Comparison of ENCODE assay signal across 29 cellular contexts in genomic region chr4:101853691-101854090, GRCh38.
A peak's percentile ranks its signal among the peaks of the same experiment; 100 is the strongest.
DNase-seq lines count a peak whose midpoint lies in the region; ATAC-seq, FAIRE-seq and TF ChIP-seq lines count a peak whose summit lies in the region.
"Had no signal": no experiment of that assay in that cellular context is flagged by ENCODE, and none has a peak within 500 bp of the region (broad histone marks: within the 10 kb centered on the region; RNA-seq: fewer than 3 reads in every experiment).

No MANE protein-coding gene starts in this region.

- no peak overlapping the region for H3K4me3 Mint-ChIP-seq in CD4-positive, alpha-beta memory T cell
- no peak overlapping the region for H3K4me3 Mint-ChIP-seq in neural progenitor cell
- H3K4me3 Mint-ChIP-seq: activated CD8-positive, alpha-beta T cell treated with anti-CD3 and anti-CD28 coated beads for 36 hours; activated naive CD8-positive, alpha-beta T cell treated with anti-CD3 and anti-CD28 coated beads, Interleukin-2, amount 10 ng/mL, durations not matched to agents 7 days and 5 days; brain; HFFc6 had no signal

- H4K20me1 ChIP-seq in neural progenitor cell (ENCODE audit: low read depth) = no peaks in the 10 kb centered on the region

- H3K9me3 Mint-ChIP-seq in CD4-positive, alpha-beta memory T cell = peaks cover 0 to 2% (median 0%) of the 10 kb centered on the region in 8 donors
- H3K9me3 Mint-ChIP-seq in neural progenitor cell = no peaks in the 10 kb centered on the region
- H3K9me3 Mint-ChIP-seq: activated CD8-positive, alpha-beta T cell treated with anti-CD3 and anti-CD28 coated beads for 36 hours; activated naive CD8-positive, alpha-beta T cell treated with anti-CD3 and anti-CD28 coated beads, Interleukin-2, amount 10 ng/mL, durations not matched to agents 7 days and 5 days; brain had no signal

- H3K4me1 ChIP-seq in SJCRH30 (peaks cover 20% of the 10 kb centered on the region), lower lobe of right lung (no peaks in the 10 kb centered on the region), neural progenitor cell (peaks cover 7% of the 10 kb centered on the region)
- H3K4me1 ChIP-seq in CD4-positive, alpha-beta memory T cell (ENCODE audit: insufficient read depth, low read length) = no peaks in the 10 kb centered on the region
- H3K4me1 ChIP-seq: BE2C, SJSA1, testis had no signal

- H3K27ac ChIP-seq in SJCRH30 = peak overlapping the region; percentile 35
- H3K27ac ChIP-seq in CD4-positive, alpha-beta memory T cell (ENCODE audit: low read depth, low read length) = no peak overlapping the region
- no peak overlapping the region for H3K27ac ChIP-seq in lower lobe of right lung
- no peak overlapping the region for H3K27ac ChIP-seq in neural progenitor cell
- H3K27ac ChIP-seq in substantia nigra (ENCODE audit: low read depth, low read length, poor library complexity, severe bottlenecking) = no peak overlapping the region
- H3K27ac ChIP-seq: SJSA1, testis had no signal

- no peaks in the 10 kb centered on the region for H3K27me3 ChIP-seq in SJCRH30
- H3K27me3 ChIP-seq in CD4-positive, alpha-beta memory T cell (ENCODE audit: insufficient read depth, low read length) = no peaks in the 10 kb centered on the region
- H3K27me3 ChIP-seq in lower lobe of right lung (ENCODE audit: low read depth) = no peaks in the 10 kb centered on the region
- no peaks in the 10 kb centered on the region for H3K27me3 ChIP-seq in neural progenitor cell
- H3K27me3 ChIP-seq: BE2C, SJSA1, testis had no signal

- H2AFZ ChIP-seq in neural progenitor cell (replicated peaks) = no peak overlapping the region

- FAIRE-seq in GM12891 (lab: Jason Lieb, UNC) = peak; percentile 31
- FAIRE-seq: RCC 7860, TTC549 had no signal

- H3K36me3 ChIP-seq in SJCRH30 (no peaks in the 10 kb centered on the region), lower lobe of right lung (no peaks in the 10 kb centered on the region), neural progenitor cell (no peaks in the 10 kb centered on the region)
- H3K36me3 ChIP-seq in CD4-positive, alpha-beta memory T cell (ENCODE audit: insufficient read depth, low read length) = no peaks in the 10 kb centered on the region
- H3K36me3 ChIP-seq: BE2C, SJSA1 had no signal

- POLR2A ChIA-PET in CD4-positive, alpha-beta memory T cell (lab: Charles Lee; ENCODE audit: partially characterized antibody) = no interaction called here

- H3K27me3 Mint-ChIP-seq in CD4-positive, alpha-beta memory T cell = peaks cover 5 to 6% of the 10 kb centered on the region in 2 donors
- no peaks in the 10 kb centered on the region for H3K27me3 Mint-ChIP-seq in neural progenitor cell (ENCODE audit: insufficient read depth, low read depth)
- H3K27me3 Mint-ChIP-seq: brain had no signal

- H3K9ac ChIP-seq in neural progenitor cell = no peak overlapping the region

- no peak for ATAC-seq in lower lobe of right lung
- ATAC-seq: activated CD8-positive, alpha-beta T cell treated with anti-CD3 and anti-CD28 coated beads for 36 hours; left colon had no signal

- TF ChIP-seq POLR2A in GM12891 (IDR thresholded peaks at IDR 0.05; ENCODE audit: low read depth, low read length) = no peak

- no peaks in the 10 kb centered on the region for H3F3A ChIP-seq in neural progenitor cell (ENCODE audit: low read depth)

- H3K9me3 ChIP-seq in SJCRH30 (replicated peaks) (no peaks in the 10 kb centered on the region; the same call in 1 of the 2 replicates), lower lobe of right lung (no peaks in the 10 kb centered on the region), neural progenitor cell (ENCODE audit: low read depth) (no peaks in the 10 kb centered on the region)
- H3K9me3 ChIP-seq in CD4-positive, alpha-beta memory T cell (ENCODE audit: control insufficient read depth in 1 of 2, low read length in 2 of 2) = no peaks in the 10 kb centered on the region
- H3K9me3 ChIP-seq: BE2C, SJSA1, testis had no signal

- H3K79me2 ChIP-seq in neural progenitor cell (ENCODE audit: low read depth) = no peaks in the 10 kb centered on the region

- CTCF ChIA-PET in CD4-positive, alpha-beta memory T cell (lab: Charles Lee; ENCODE audit: partially characterized antibody) = no interaction called here

- DNase-seq in GM12891 (ENCODE audit: insufficient read length, low spot score) (no peak), SJCRH30 (peak in 1 of 2 experiments; percentile 26), glomerular visceral epithelial cell (ENCODE audit: extremely low spot score) (peak; percentile 83), lower lobe of right lung (no peak), neural progenitor cell (ENCODE audit: low spot score) (no peak), substantia nigra (lab: John Stamatoyannopoulos, UW) (no peak)
- no peak for DNase-seq in CD4-positive, alpha-beta memory T cell
- DNase-seq: activated CD4-positive, alpha-beta T cell treated with anti-CD3 and anti-CD28 coated beads for 1 hour; activated CD8-positive, alpha-beta T cell treated with anti-CD3 and anti-CD28 coated beads for 36 hours; activated effector memory CD4-positive, alpha-beta T cell treated with anti-CD3 and anti-CD28 coated beads, Interleukin-2, amount 50 U/mL, for 16 hours; activated naive CD8-positive, alpha-beta T cell treated with anti-CD3 and anti-CD28 coated beads, Interleukin-2, amount 10 ng/mL, durations not matched to agents 7 days and 5 days; activated T-cell treated with anti-CD3 and anti-CD28 coated beads for 4 hours; BE2C; foreskin fibroblast; HFFc6; left colon; mesenchymal stem cell; NCI-H187; NCI-H2171 treated with DMSO at 0.1 percent for 48 hours; NCI-H524 treated with DMSO at 0.1 percent for 48 hours; occipital lobe; stimulated activated CD4-positive, alpha-beta T cell treated with anti-CD3 and anti-CD28 coated beads, Interleukin-4, amount 100 ng/mL, for 1 hour; stimulated activated naive CD4-positive, alpha-beta T cell; T-helper 1 cell; testis had no signal

- TF ChIP-seq CTCF in lower lobe of right lung (IDR thresholded peaks at IDR 0.05) (no peak), neural progenitor cell (IDR thresholded peaks at IDR 0.05) (no peak)

- H3K27ac Mint-ChIP-seq in CD4-positive, alpha-beta memory T cell = no peak overlapping the region
- no peak overlapping the region for H3K27ac Mint-ChIP-seq in neural progenitor cell
- H3K27ac Mint-ChIP-seq: activated CD8-positive, alpha-beta T cell treated with anti-CD3 and anti-CD28 coated beads for 36 hours; activated naive CD8-positive, alpha-beta T cell treated with anti-CD3 and anti-CD28 coated beads, Interleukin-2, amount 10 ng/mL, durations not matched to agents 7 days and 5 days; brain; HFFc6 had no signal

- H3K4me3 ChIP-seq in SJCRH30 (no peak overlapping the region), lower lobe of right lung (no peak overlapping the region), neural progenitor cell (no peak overlapping the region)
- no peak overlapping the region for H3K4me3 ChIP-seq in CD4-positive, alpha-beta memory T cell (ENCODE audit: low read length in 2 of 2)
- H3K4me3 ChIP-seq: SJSA1, testis had no signal

- no peaks in the 10 kb centered on the region for H3K36me3 Mint-ChIP-seq in CD4-positive, alpha-beta memory T cell
- H3K36me3 Mint-ChIP-seq in neural progenitor cell = no peaks in the 10 kb centered on the region
- H3K36me3 Mint-ChIP-seq: activated naive CD8-positive, alpha-beta T cell treated with anti-CD3 and anti-CD28 coated beads, Interleukin-2, amount 10 ng/mL, durations not matched to agents 7 days and 5 days; brain had no signal

- H3K4me1 Mint-ChIP-seq in CD4-positive, alpha-beta memory T cell = no peaks in the 10 kb centered on the region
- peaks cover 2% of the 10 kb centered on the region for H3K4me1 Mint-ChIP-seq in neural progenitor cell
- H3K4me1 Mint-ChIP-seq: activated naive CD8-positive, alpha-beta T cell treated with anti-CD3 and anti-CD28 coated beads, Interleukin-2, amount 10 ng/mL, durations not matched to agents 7 days and 5 days; brain had no signal

- no peak overlapping the region for H3K4me2 ChIP-seq in neural progenitor cell

- intact Hi-C loops in CD4-positive, alpha-beta memory T cell (cut with micrococcal nuclease) = no loop called here
- intact Hi-C loops in lower lobe of right lung (cut with DNase I) = no loop called here

TF ChIP-seq in GM12891, 5 proteins besides CTCF, POLR2A, EP300 and RAD21:
- TF ChIP-seq SPI1 (IDR thresholded peaks at IDR 0.05; ENCODE audit: low read depth, low read length) (no peak), POLR2AphosphoS5 (IDR thresholded peaks at IDR 0.05; ENCODE audit: low read depth, low read length) (no peak), POU2F2 (IDR thresholded peaks at IDR 0.05; ENCODE audit: low read depth, low read length) (no peak)
TF ChIP-seq in GM12891: peak in this region for 0.
